ENCODE assay signal across 13 cellular contexts in the genomic region with DNA sequence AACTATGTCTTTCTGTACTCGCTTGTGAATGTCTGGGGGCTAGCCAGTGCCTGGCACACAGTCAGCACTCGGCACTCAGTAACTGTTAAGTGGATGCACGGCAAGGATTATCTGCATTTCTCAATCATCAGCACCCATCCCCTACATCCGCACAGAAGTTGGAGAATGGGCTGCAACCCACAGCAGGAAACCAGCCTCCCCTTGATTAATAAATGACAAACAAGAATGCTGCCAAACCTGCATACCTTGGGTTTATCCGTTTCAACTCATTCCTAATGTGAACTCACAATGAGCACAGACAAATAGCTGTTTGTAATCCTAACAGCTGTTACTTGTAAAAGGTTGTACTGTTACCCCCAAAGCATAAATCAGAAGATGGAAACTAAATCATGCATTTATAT. TPM values are rescaled to one million over a fixed set of nuclear protein-coding genes. Genes with fewer than 3 reads are reported as not detected.
DNase-seq lines count a peak whose midpoint lies in the region; ATAC-seq, FAIRE-seq and TF ChIP-seq lines count a peak whose summit lies in the region.
"Had no signal": no experiment of that assay in that cellular context is flagged by ENCODE, and none has a peak within 500 bp of the region (broad histone marks: within the 10 kb centered on the region; RNA-seq: fewer than 3 reads in every experiment).

No MANE protein-coding gene starts in this region.

- WGBS in pancreas, 2 donors, result 50 to 57% methylated on average over 5 of the region's 5 CpGs
- WGBS in adrenal gland, 4 donors, result 49 to 72% (median 69%) methylated on average over 5 of the region's 5 CpGs

- H3K27me3 ChIP-seq in SJSA1 (replicated peaks) (no peaks in the 10 kb centered on the region), pancreas (no peaks in the 10 kb centered on the region), adrenal gland (no peaks in the 10 kb centered on the region)

- no peak overlapping the region for H2AFZ ChIP-seq in OCI-LY7 (ENCODE audit: low read length)

- no peak overlapping the region for H3K4me2 ChIP-seq in OCI-LY7 (ENCODE audit: low read length)

- H3K4me1 ChIP-seq in SJSA1 (replicated peaks), result peaks cover 59% of the 10 kb centered on the region
- H3K4me1 ChIP-seq in pancreas, result peaks cover 13 to 24% (median 19%) of the 10 kb centered on the region in 3 donors
- H3K4me1 ChIP-seq in OCI-LY7 (ENCODE audit: insufficient read depth, low read length, poor library complexity, severe bottlenecking), result no peaks in the 10 kb centered on the region
- H3K4me1 ChIP-seq in adrenal gland (replicated peaks in 1 of 2), result peaks cover 29 to 39% of the 10 kb centered on the region in 2 donors

- H3K27ac ChIP-seq in C4-2B (peak overlapping the region; percentile 30; the same call in 1 of the 2 replicates), SJSA1 (peak overlapping the region; percentile 47), pancreas (peak overlapping the region in 3 of 4 donors; percentile 29 to 52 (median 29)), OCI-LY7 (ENCODE audit: low read depth, low read length, poor library complexity, severe bottlenecking) (no peak overlapping the region), adrenal gland (peak overlapping the region in 1 of 5 donors; percentile 38)

- intact Hi-C loops in pancreas (cut with DNase I) (no loop called here), OCI-LY7 (cut with micrococcal nuclease; ENCODE audit: unreplicated experiment) (no loop called here), adrenal gland (cut with DNase I) (no loop called here)

- FAIRE-seq in pancreas (lab: Jason Lieb, UNC), result no peak

- CTCF ChIA-PET in OCI-LY7 (lab: Charles Lee; ENCODE audit: unreplicated experiment), result no interaction called here

- POLR2A ChIA-PET in OCI-LY7 (lab: Charles Lee), result no interaction called here

- DNase-seq in SJSA1 (ENCODE audit: low read depth in 1 of 2, low spot score in 2 of 2), result no peak
- DNase-seq in fibroblast of pulmonary artery (ENCODE audit: low read depth), result peak; percentile 82
- DNase-seq in pancreas, result peak in 2 of 6 donors; percentile 30 to 42
- DNase-seq in germinal center (ENCODE audit: low spot score), result no peak
- no peak for DNase-seq in OCI-LY7 (ENCODE audit: low spot score)
- DNase-seq in adrenal gland, result no peak
- DNase-seq in medulla oblongata (ENCODE audit: extremely low spot score), result no peak
- DNase-seq: AML-193; effector memory CD4-positive, alpha-beta T cell; T1000 had no signal

- no peaks in the 10 kb centered on the region for H4K20me1 ChIP-seq in OCI-LY7 (ENCODE audit: insufficient read depth, low read length)

- no TSS peak for BruUV-seq in OCI-LY7 (replicated peaks; lab: Mats Ljungman, UMichigan)

- H3K36me3 ChIP-seq in SJSA1 (no peaks in the 10 kb centered on the region), pancreas (no peaks in the 10 kb centered on the region), OCI-LY7 (ENCODE audit: insufficient read depth, low read length) (no peaks in the 10 kb centered on the region), adrenal gland (replicated peaks in 1 of 2) (no peaks in the 10 kb centered on the region)

- TF ChIP-seq POLR2A in adrenal gland (IDR thresholded peaks at IDR 0.05), result no peak

- H3K9me3 ChIP-seq in SJSA1 (replicated peaks), result peaks cover 6% of the 10 kb centered on the region; the same call in 1 of the 2 replicates
- H3K9me3 ChIP-seq in pancreas, result no peaks in the 10 kb centered on the region
- no peaks in the 10 kb centered on the region for H3K9me3 ChIP-seq in OCI-LY7 (ENCODE audit: low read length)
- H3K9me3 ChIP-seq in adrenal gland (replicated peaks in 1 of 3), result no peaks in the 10 kb centered on the region

- TF ChIP-seq CTCF in C4-2B (conservative IDR thresholded peaks at IDR 0.05) (no peak), fibroblast of pulmonary artery (IDR thresholded peaks at IDR 0.05; ENCODE audit: low read length, missing control alignments) (no peak), pancreas (IDR thresholded peaks at IDR 0.05) (no peak), OCI-LY7 (conservative IDR thresholded peaks at IDR 0.05; ENCODE audit: low read length) (no peak), adrenal gland (IDR thresholded peaks at IDR 0.05) (no peak)

- no peaks in the 10 kb centered on the region for H3K79me2 ChIP-seq in OCI-LY7 (ENCODE audit: insufficient read depth, low read depth, low read length)

- H3K4me3 ChIP-seq in SJSA1 (no peak overlapping the region), fibroblast of pulmonary artery (replicated peaks; ENCODE audit: low read depth, low read length) (no peak overlapping the region), pancreas (no peak overlapping the region), OCI-LY7 (ENCODE audit: low read depth, low read length, poor library complexity, severe bottlenecking) (no peak overlapping the region), adrenal gland (no peak overlapping the region)

- ATAC-seq in pancreas, result peak; percentile 41 to 73 (median 70)
- ATAC-seq: activated naive CD4-positive, alpha-beta T cell treated with anti-CD3 and anti-CD28 coated beads, Interleukin-2, amount 50 U/mL, for 72 hours; Panc1 had no signal

- no peaks in the 10 kb centered on the region for H3K9me2 ChIP-seq in OCI-LY7 (ENCODE audit: insufficient read depth, low read length)

RNA-seq across cellular contexts. Expression of a gene that starts 28.9 kb away (rescaled TPM):
- total RNA-seq in SJSA1 (2014; rRNA removed; shearing (Covaris generic)), result 7.8 and 13.4 TPM in 2 replicates
- total RNA-seq in pancreas (10 to 100 TPM in 5 of 6 donors, 1 to 10 TPM in 1; 7.1 to 27.5 (median 17.3) TPM), OCI-LY7 (2022) (not detected in 2 replicates), adrenal gland (10 to 100 TPM; 10.9 to 52.9 (median 22.5) TPM)
- polyA plus RNA-seq in pancreas (1 to 10 TPM; 3.8 to 5.8 TPM), adrenal gland (10 to 100 TPM in 2 of 3 donors, 1 to 10 TPM in 1; 7.8 to 13.7 (median 11.7) TPM)
- total RNA-seq in OCI-LY7 (2014; rRNA removed; shearing (Covaris generic)), result not detected in 2 replicates
